8 cellular contexts compared by ENCODE assay signal in genomic region chr2:218659258-218659987, GRCh38. TPM values are rescaled to one million over a fixed set of nuclear protein-coding genes. Genes with fewer than 3 reads are reported as not detected.
DNase-seq lines count a peak whose midpoint lies in the region; ATAC-seq and TF ChIP-seq lines count a peak whose summit lies in the region.

A gene with protein sequence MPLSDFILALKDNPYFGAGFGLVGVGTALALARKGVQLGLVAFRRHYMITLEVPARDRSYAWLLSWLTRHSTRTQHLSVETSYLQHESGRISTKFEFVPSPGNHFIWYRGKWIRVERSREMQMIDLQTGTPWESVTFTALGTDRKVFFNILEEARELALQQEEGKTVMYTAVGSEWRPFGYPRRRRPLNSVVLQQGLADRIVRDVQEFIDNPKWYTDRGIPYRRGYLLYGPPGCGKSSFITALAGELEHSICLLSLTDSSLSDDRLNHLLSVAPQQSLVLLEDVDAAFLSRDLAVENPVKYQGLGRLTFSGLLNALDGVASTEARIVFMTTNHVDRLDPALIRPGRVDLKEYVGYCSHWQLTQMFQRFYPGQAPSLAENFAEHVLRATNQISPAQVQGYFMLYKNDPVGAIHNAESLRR (plus strand): TSS chr2:218659683. CDS start chr2:218660988, 1,305 bp downstream.
A gene with protein sequence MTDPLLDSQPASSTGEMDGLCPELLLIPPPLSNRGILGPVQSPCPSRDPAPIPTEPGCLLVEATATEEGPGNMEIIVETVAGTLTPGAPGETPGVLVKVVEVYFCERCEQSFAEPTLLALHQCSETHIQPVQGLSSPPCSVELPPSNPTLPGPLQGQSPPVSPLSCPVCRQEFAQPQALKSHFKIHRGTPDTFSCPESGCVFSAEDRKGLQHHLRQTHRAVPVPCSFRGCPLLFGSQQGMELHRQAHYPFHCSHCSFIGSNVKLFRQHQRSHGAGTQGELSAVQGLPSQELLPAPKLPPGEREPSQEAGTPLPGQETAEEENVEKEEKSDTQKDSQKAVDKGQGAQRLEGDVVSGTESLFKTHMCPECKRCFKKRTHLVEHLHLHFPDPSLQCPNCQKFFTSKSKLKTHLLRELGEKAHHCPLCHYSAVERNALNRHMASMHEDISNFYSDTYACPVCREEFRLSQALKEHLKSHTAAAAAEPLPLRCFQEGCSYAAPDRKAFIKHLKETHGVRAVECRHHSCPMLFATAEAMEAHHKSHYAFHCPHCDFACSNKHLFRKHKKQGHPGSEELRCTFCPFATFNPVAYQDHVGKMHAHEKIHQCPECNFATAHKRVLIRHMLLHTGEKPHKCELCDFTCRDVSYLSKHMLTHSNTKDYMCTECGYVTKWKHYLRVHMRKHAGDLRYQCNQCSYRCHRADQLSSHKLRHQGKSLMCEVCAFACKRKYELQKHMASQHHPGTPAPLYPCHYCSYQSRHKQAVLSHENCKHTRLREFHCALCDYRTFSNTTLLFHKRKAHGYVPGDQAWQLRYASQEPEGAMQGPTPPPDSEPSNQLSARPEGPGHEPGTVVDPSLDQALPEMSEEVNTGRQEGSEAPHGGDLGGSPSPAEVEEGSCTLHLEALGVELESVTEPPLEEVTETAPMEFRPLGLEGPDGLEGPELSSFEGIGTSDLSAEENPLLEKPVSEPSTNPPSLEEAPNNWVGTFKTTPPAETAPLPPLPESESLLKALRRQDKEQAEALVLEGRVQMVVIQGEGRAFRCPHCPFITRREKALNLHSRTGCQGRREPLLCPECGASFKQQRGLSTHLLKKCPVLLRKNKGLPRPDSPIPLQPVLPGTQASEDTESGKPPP (N-terminal part only) (minus strand): TSS chr2:218659623. CDS start chr2:218656429, 3,194 bp downstream.

- TF ChIP-seq CTCF in BE2C (IDR thresholded peaks at IDR 0.05; ENCODE audit: low read depth, low read length) = no peak
- TF ChIP-seq CTCF in colonic mucosa (IDR thresholded peaks at IDR 0.05) = no peak

- peak; percentile 98 for ATAC-seq in HG03460 (IDR thresholded peaks at IDR 0.05; ENCODE audit: unreplicated experiment)

- H3K36me3 ChIP-seq in BE2C (peaks cover 61% of the 10 kb centered on the region), colonic mucosa (no peaks in the 10 kb centered on the region)

- DNase-seq in BE2C (peak; percentile 94), GM19240 (ENCODE audit: insufficient read length, low spot score) (peak; percentile 93), NCI-H526 (lab: John Stamatoyannopoulos, UW) (peak; percentile 83 to 96), colonic mucosa (peak; percentile 98)
- DNase-seq in activated CD4-positive, alpha-beta T cell treated with anti-CD3 and anti-CD28 coated beads for 4 hours = peak; percentile 94 to 95
- DNase-seq in stimulated activated CD4-positive, alpha-beta T cell treated with anti-CD3 and anti-CD28 coated beads, Interleukin-1b, Interleukin-23, amount 100 ng/mL, for 24 hours (ENCODE audit: low read depth in 4 of 4, low spot score in 1 of 4) = peak; percentile 84 to 97 (median 90)

- H3K9ac ChIP-seq in colonic mucosa (ENCODE audit: low read depth in 2 of 2, low read length in 2 of 2) = peak within 1 kb of the TSS; percentile 82 to 84

- intact Hi-C loops in colonic mucosa (cut with DNase I) = no loop called here

- no peaks in the 10 kb centered on the region for H3K27me3 ChIP-seq in BE2C
- H3K27me3 ChIP-seq in colonic mucosa = no peaks in the 10 kb centered on the region
- no peaks in the 10 kb centered on the region for H3K27me3 ChIP-seq in layer of hippocampus (ENCODE audit: control insufficient read depth, insufficient read depth, low read length)

- H3K27ac ChIP-seq in colonic mucosa (peak within 1 kb of the TSS; percentile 81), layer of hippocampus (ENCODE audit: low read depth, low read length) (peak within 1 kb of the TSS; percentile 30)

- H3K4me1 ChIP-seq in BE2C = no peaks in the 10 kb centered on the region
- peaks cover 8% of the 10 kb centered on the region for H3K4me1 ChIP-seq in colonic mucosa

- no peaks in the 10 kb centered on the region for H3K9me3 ChIP-seq in BE2C
- H3K9me3 ChIP-seq in colonic mucosa = no peaks in the 10 kb centered on the region

- H3K4me3 ChIP-seq in BE2C (ENCODE audit: low read depth, low read length) (peak within 1 kb of the TSS; percentile 99), colonic mucosa (peak within 1 kb of the TSS; percentile 98)

RNA-seq across cellular contexts. Expression of the first gene that starts in this region (rescaled TPM):
- 265 TPM for polyA plus RNA-seq in BE2C (2012; ENCODE audit: insufficient read depth, insufficient read length, low read depth)
- 10 to 100 TPM; 21.7 to 63.7 TPM for total RNA-seq in colonic mucosa

RNA-seq across cellular contexts. Expression of the second gene that starts in this region (rescaled TPM):
- 20.7 TPM for polyA plus RNA-seq in BE2C (2012; ENCODE audit: insufficient read depth, insufficient read length, low read depth)
- 10 to 100 TPM; 14.8 to 25.3 TPM for total RNA-seq in colonic mucosa

Comparison
In these comparisons a context has a peak if more than half of its experiments do, and no peak if none do; other contexts are left out.
1. Peak in every context shown above with its lines: DNase-seq, ATAC-seq, H3K4me3 ChIP-seq and H3K27ac ChIP-seq.